In the genomic region with DNA sequence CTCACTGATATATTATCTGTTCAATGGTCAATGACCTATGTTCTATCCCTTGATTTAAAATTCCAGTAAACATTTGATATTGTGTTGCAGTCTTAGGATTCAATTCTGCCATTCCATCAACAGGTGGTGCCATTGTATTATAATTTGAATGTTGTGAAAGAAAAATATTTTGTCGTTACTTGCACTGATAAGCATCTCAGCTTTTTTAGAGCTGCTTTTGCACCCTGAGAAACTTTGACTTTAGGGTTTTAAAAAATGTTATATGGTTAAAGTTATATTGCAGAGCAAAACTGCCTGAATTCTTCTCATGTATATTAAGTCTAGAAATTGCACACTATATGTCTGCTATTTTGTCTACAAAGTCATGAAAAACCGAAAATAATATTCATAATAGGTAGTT, we compare ENCODE assay signal across 8 cellular contexts. TPM values are rescaled to one million over a fixed set of nuclear protein-coding genes. Genes with fewer than 3 reads are reported as not detected.
DNase-seq lines count a peak whose midpoint lies in the region; ATAC-seq and TF ChIP-seq lines count a peak whose summit lies in the region.

No MANE protein-coding gene starts in this region.

- POLR2A ChIA-PET in HEK293T (lab: Yijun Ruan, JAX): no interaction called here
- POLR2A ChIA-PET in RWPE1 (lab: Yijun Ruan, JAX; ENCODE audit: low non-redundant PET): no interaction called here

- BruUV-seq in Calu3 (replicated peaks; lab: Mats Ljungman, UMichigan): no TSS peak

- 33% methylated on average over 2 of the region's 2 CpGs for WGBS in suprapubic skin

- H3K4me3 Mint-ChIP-seq in Calu3 (ENCODE audit: low read depth, unreplicated experiment): no peak overlapping the region

- H3K27me3 Mint-ChIP-seq in Calu3 (ENCODE audit: unreplicated experiment): peaks cover 61% of the 10 kb centered on the region

- no peaks in the 10 kb centered on the region for H3K9me3 Mint-ChIP-seq in Calu3 (ENCODE audit: low read depth, unreplicated experiment)

- peaks cover 27% of the 10 kb centered on the region for H3K27me3 ChIP-seq in suprapubic skin

- H3K27ac Mint-ChIP-seq in Calu3 (ENCODE audit: unreplicated experiment): no peak overlapping the region

- TF ChIP-seq CTCF in Calu3 (IDR thresholded peaks at IDR 0.05; ENCODE audit: unreplicated experiment) (peak; percentile 35), RWPE1 (conservative IDR thresholded peaks at IDR 0.05; ENCODE audit: low read depth) (peak; percentile 69), fibroblast of villous mesenchyme (IDR thresholded peaks at IDR 0.05; ENCODE audit: insufficient read depth, low read depth, low read length) (peak; percentile 62), suprapubic skin (IDR thresholded peaks at IDR 0.05) (peak; percentile 47 to 48)

- ATAC-seq in HG03565 (IDR thresholded peaks at IDR 0.05; ENCODE audit: unreplicated experiment): no peak
- no peak for ATAC-seq in HG02759 (IDR thresholded peaks at IDR 0.05; ENCODE audit: unreplicated experiment)

- H3K4me3 ChIP-seq in fibroblast of villous mesenchyme (ENCODE audit: low read depth, low read length): no peak overlapping the region
- H3K4me3 ChIP-seq in suprapubic skin: no peak overlapping the region

- no peaks in the 10 kb centered on the region for H3K4me1 Mint-ChIP-seq in Calu3 (ENCODE audit: low read depth, unreplicated experiment)

- H3K36me3 Mint-ChIP-seq in Calu3 (ENCODE audit: insufficient read depth, unreplicated experiment): no peaks in the 10 kb centered on the region

- H3K27ac ChIP-seq in RWPE1 (no peak overlapping the region), suprapubic skin (no peak overlapping the region)

- no peak for TF ChIP-seq EP300 in suprapubic skin (IDR thresholded peaks at IDR 0.05)

- intact Hi-C loops in Calu3 (cut with micrococcal nuclease; ENCODE audit: unreplicated experiment): loop anchor here (1.0 to 5.0 kb wide), 3 partner anchors 668 to 930 kb away; no protein-coding TSS in a partner anchor

- H3K4me1 ChIP-seq in suprapubic skin: peaks cover 4% of the 10 kb centered on the region

- DNase-seq in Calu3 (no peak), HEK293T (ENCODE audit: extremely low spot score) (peak; percentile 52), RWPE1 (ENCODE audit: low spot score) (peak; percentile 48), fibroblast of villous mesenchyme (ENCODE audit: low read depth) (peak; percentile 48), suprapubic skin (ENCODE audit: low spot score in 2 of 2) (no peak)
- DNase-seq in stimulated activated CD4-positive, alpha-beta T cell treated with anti-CD3 and anti-CD28 coated beads, Interleukin-15, amount 100 ng/mL, for 24 hours: no peak

- TF ChIP-seq POLR2A in suprapubic skin (IDR thresholded peaks at IDR 0.05): no peak

- no peaks in the 10 kb centered on the region for H3K9me3 ChIP-seq in suprapubic skin

- no peaks in the 10 kb centered on the region for H3K36me3 ChIP-seq in suprapubic skin

- CTCF ChIA-PET in Calu3 (lab: Charles Lee): no interaction called here
- CTCF ChIA-PET in HEK293T (lab: Yijun Ruan, JAX): interaction anchor here (0.6 to 1.1 kb wide), 4 partner anchors 12 to 212 kb away, joined by 3 to 4 read pairs (median 3); no protein-coding TSS in a partner anchor
- CTCF ChIA-PET in RWPE1 (lab: Yijun Ruan, JAX): interaction anchor here (0.6 to 0.7 kb wide), 2 partner anchors 23 to 937 kb away, joined by 3 to 5 read pairs; no protein-coding TSS in a partner anchor

TF ChIP-seq in HEK293T, 16 proteins besides CTCF, POLR2A, EP300 and RAD21:
- TF ChIP-seq LEF1 (IDR thresholded peaks at IDR 0.05; ENCODE audit: borderline replicate concordance) (no peak), FOXK2 (IDR thresholded peaks at IDR 0.05) (no peak), FOXA1 (IDR thresholded peaks at IDR 0.05) (no peak), ARNT (IDR thresholded peaks at IDR 0.05) (no peak), FOXM1 (IDR thresholded peaks at IDR 0.05; ENCODE audit: borderline replicate concordance) (no peak), NFRKB (IDR thresholded peaks at IDR 0.05) (no peak), HDGF (IDR thresholded peaks at IDR 0.05; ENCODE audit: borderline replicate concordance) (no peak), TARDBP (IDR thresholded peaks at IDR 0.05) (no peak), BHLHE40 (IDR thresholded peaks at IDR 0.05; ENCODE audit: borderline replicate concordance) (no peak), CTBP1 (IDR thresholded peaks at IDR 0.05; ENCODE audit: borderline replicate concordance) (no peak), ZNF384 (IDR thresholded peaks at IDR 0.05) (no peak), SP1 (IDR thresholded peaks at IDR 0.05) (no peak), SUZ12 (IDR thresholded peaks at IDR 0.05) (no peak)
- TF ChIP-seq, protein P1, sequence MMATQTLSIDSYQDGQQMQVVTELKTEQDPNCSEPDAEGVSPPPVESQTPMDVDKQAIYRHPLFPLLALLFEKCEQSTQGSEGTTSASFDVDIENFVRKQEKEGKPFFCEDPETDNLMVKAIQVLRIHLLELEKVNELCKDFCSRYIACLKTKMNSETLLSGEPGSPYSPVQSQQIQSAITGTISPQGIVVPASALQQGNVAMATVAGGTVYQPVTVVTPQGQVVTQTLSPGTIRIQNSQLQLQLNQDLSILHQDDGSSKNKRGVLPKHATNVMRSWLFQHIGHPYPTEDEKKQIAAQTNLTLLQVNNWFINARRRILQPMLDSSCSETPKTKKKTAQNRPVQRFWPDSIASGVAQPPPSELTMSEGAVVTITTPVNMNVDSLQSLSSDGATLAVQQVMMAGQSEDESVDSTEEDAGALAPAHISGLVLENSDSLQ (IDR thresholded peaks at IDR 0.05): no peak

RNA-seq across cellular contexts. Expression of a gene that starts 18.8 kb away (rescaled TPM):
- total RNA-seq in Calu3 (2022) (16.5 and 17.8 TPM in 2 replicates), fibroblast of villous mesenchyme (29.6 and 39.7 TPM in 2 replicates), suprapubic skin (10 to 100 TPM; 18.9 to 37.8 (median 24.9) TPM)

Comparison
In these comparisons a context has a peak if more than half of its experiments do, and no peak if none do; other contexts are left out.
1. DNase-seq: peak in HEK293T (single experiment), RWPE1 (single experiment) and fibroblast of villous mesenchyme (single experiment); none in Calu3 (single experiment), suprapubic skin (0 of 2) and stimulated activated CD4-positive, alpha-beta T cell treated with anti-CD3 and anti-CD28 coated beads, Interleukin-15, amount 100 ng/mL, for 24 hours (single experiment).
2. Peak in every context shown above with its lines, with median percentiles within 50 percentile points of each other: CTCF ChIP-seq.